ENCODE assay signal across 8 cellular contexts in genomic region chr1:234987415-234988159, GRCh38.
DNase-seq lines count a peak whose midpoint lies in the region; ATAC-seq and TF ChIP-seq lines count a peak whose summit lies in the region.

No MANE protein-coding gene starts in this region.

- H3K79me2 ChIP-seq in MM.1S (ENCODE audit: low read length): no peaks in the 10 kb centered on the region

- H3K4me3 ChIP-seq in MM.1S (ENCODE audit: low read length): no peak overlapping the region

- no peaks in the 10 kb centered on the region for H3K27me3 Mint-ChIP-seq in activated CD8-positive, alpha-beta T cell treated with anti-CD3 and anti-CD28 coated beads for 36 hours

- H3K4me3 Mint-ChIP-seq in activated CD8-positive, alpha-beta T cell treated with anti-CD3 and anti-CD28 coated beads for 36 hours: no peak overlapping the region

- peaks cover 4% of the 10 kb centered on the region for H3K9me3 Mint-ChIP-seq in activated CD8-positive, alpha-beta T cell treated with anti-CD3 and anti-CD28 coated beads for 36 hours

- H3K27ac Mint-ChIP-seq in activated CD8-positive, alpha-beta T cell treated with anti-CD3 and anti-CD28 coated beads for 36 hours: peak overlapping the region; percentile 91

- H3F3A ChIP-seq in MM.1S (ENCODE audit: insufficient read depth, low read length): no peaks in the 10 kb centered on the region

- POLR2A ChIA-PET in activated CD8-positive, alpha-beta T cell treated with anti-CD3 and anti-CD28 coated beads for 36 hours (lab: Charles Lee): interaction anchor here (0.9 to 3.4 kb wide), 3 partner anchors 12 to 86 kb away, joined by 3 to 18 read pairs (median 12); no protein-coding TSS in a partner anchor

- no peaks in the 10 kb centered on the region for H4K20me1 ChIP-seq in MM.1S (ENCODE audit: insufficient read depth, low read length)

- H3K4me1 ChIP-seq in MM.1S (ENCODE audit: low read length): no peaks in the 10 kb centered on the region

- peak; percentile 50 for DNase-seq in activated CD4-positive, alpha-beta T cell treated with anti-CD3 and anti-CD28 coated beads for 48 hours
- no peak for DNase-seq in activated CD4-positive, alpha-beta T cell treated with anti-CD3 and anti-CD28 coated beads, Interleukin-2, amount 50 U/mL, for 4 hours
- DNase-seq in activated CD8-positive, alpha-beta T cell treated with anti-CD3 and anti-CD28 coated beads for 36 hours: peak; percentile 65
- peak; percentile 51 for DNase-seq in globus pallidus (ENCODE audit: low spot score)
- peak; percentile 92 for DNase-seq in posterior vena cava (ENCODE audit: low spot score)
- DNase-seq in MM.1S: no peak
- no peak for DNase-seq in GF-D8 (lab: John Stamatoyannopoulos, UW)

- peaks cover 6% of the 10 kb centered on the region for H3K36me3 Mint-ChIP-seq in activated CD8-positive, alpha-beta T cell treated with anti-CD3 and anti-CD28 coated beads for 36 hours (ENCODE audit: low read depth)

- no peak overlapping the region for H2AFZ ChIP-seq in MM.1S (ENCODE audit: low read length)

- intact Hi-C loops in activated CD8-positive, alpha-beta T cell treated with anti-CD3 and anti-CD28 coated beads for 36 hours (cut with micrococcal nuclease): no loop called here
- intact Hi-C loops in posterior vena cava (cut with DNase I): loop anchor here (5.0 to 10.0 kb wide), 2 partner anchors 373 to 375 kb away; partner anchors contain the start of gene IRF2BP2 (in 2 of the 2)

- H3K27ac ChIP-seq in MM.1S (ENCODE audit: low read length): no peak overlapping the region

- H3K4me2 ChIP-seq in MM.1S (ENCODE audit: low read depth, low read length): no peak overlapping the region

- peak; percentile 75 for ATAC-seq in HG02981 (IDR thresholded peaks at IDR 0.05; ENCODE audit: unreplicated experiment)
- ATAC-seq in activated CD8-positive, alpha-beta T cell treated with anti-CD3 and anti-CD28 coated beads for 36 hours: peak; percentile 49

- no peak for TF ChIP-seq CTCF in activated CD8-positive, alpha-beta T cell treated with anti-CD3 and anti-CD28 coated beads for 36 hours (IDR thresholded peaks at IDR 0.05)
- TF ChIP-seq CTCF in MM.1S (IDR thresholded peaks at IDR 0.05; ENCODE audit: low read length): no peak

- CTCF ChIA-PET in activated CD8-positive, alpha-beta T cell treated with anti-CD3 and anti-CD28 coated beads for 36 hours (lab: Charles Lee): interaction anchor here (0.7 to 1.2 kb wide), 3 partner anchors 18 to 96 kb away, joined by 3 read pairs; no protein-coding TSS in a partner anchor

- no peaks in the 10 kb centered on the region for H3K9me2 ChIP-seq in MM.1S (replicated peaks; ENCODE audit: insufficient read depth, low read length)

- H3K4me1 Mint-ChIP-seq in activated CD8-positive, alpha-beta T cell treated with anti-CD3 and anti-CD28 coated beads for 36 hours (ENCODE audit: low read depth): peaks cover 75% of the 10 kb centered on the region

- no peaks in the 10 kb centered on the region for H3K27me3 ChIP-seq in MM.1S (replicated peaks; ENCODE audit: insufficient read depth, low read length)

- H3K9ac ChIP-seq in MM.1S (ENCODE audit: low read length): no peak overlapping the region

- no peaks in the 10 kb centered on the region for H3K9me3 ChIP-seq in MM.1S (replicated peaks; ENCODE audit: insufficient read depth, low read length)

- H3K36me3 ChIP-seq in MM.1S (replicated peaks; ENCODE audit: insufficient read depth, low read length): no peaks in the 10 kb centered on the region

Comparison
In these comparisons a context has a peak if more than half of its experiments do, and no peak if none do; other contexts are left out.
1. DNase-seq: peak in activated CD4-positive, alpha-beta T cell treated with anti-CD3 and anti-CD28 coated beads for 48 hours (single experiment), activated CD8-positive, alpha-beta T cell treated with anti-CD3 and anti-CD28 coated beads for 36 hours (single experiment), globus pallidus (single experiment) and posterior vena cava (single experiment); none in activated CD4-positive, alpha-beta T cell treated with anti-CD3 and anti-CD28 coated beads, Interleukin-2, amount 50 U/mL, for 4 hours (0 of 2), MM.1S (single experiment) and GF-D8 (single experiment).